Comparison of ENCODE assay signal across 15 cellular contexts in the genomic region with DNA sequence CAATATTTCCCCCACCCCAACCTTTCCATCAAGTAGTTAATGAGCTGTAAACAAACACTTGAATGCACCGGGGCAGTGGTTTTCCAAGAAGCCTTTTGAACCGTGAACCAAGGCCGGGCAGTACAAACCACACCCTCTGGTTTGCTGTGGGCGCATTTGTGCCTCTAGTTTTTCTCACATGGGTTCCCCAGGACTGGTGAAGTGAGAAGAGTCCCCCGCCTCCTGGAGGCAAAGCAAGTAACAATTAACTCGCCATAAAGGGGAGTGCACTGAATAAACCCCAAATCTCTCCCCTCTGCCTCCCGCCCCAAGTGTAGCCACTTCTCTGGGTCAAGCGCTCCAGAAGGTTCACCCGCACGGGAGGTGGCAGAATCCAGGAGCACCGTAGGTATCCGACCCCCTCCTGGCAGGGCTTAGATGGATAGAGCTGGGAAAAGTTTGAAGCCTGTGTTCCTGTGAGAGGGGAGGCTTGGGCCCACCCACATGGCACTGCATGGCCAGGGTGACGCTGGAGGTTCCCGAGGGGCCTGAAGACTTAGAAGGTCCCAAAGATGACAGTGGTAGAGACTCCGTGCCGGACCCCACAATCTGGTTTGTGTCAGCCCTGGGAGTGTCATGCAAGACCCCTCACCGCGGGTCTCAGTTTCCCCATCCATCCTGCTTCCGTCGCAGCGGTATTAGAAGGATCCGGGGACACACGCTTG.
DNase-seq lines count a peak whose midpoint lies in the region; ATAC-seq and TF ChIP-seq lines count a peak whose summit lies in the region.
"Had no signal": no experiment of that assay in that cellular context is flagged by ENCODE, and none has a peak within 500 bp of the region (broad histone marks: within the 10 kb centered on the region; RNA-seq: fewer than 3 reads in every experiment).

No MANE protein-coding gene starts in this region.

- no peaks in the 10 kb centered on the region for H3K79me2 ChIP-seq in H9 (ENCODE audit: insufficient read depth, low read length)

- peak overlapping the region in 1 of 2 experiments; percentile 58; a peak in 2 of 5 replicates for H3K4me3 Mint-ChIP-seq in H9

- TF ChIP-seq CTCF in H9 (conservative IDR thresholded peaks at IDR 0.05): no peak
- TF ChIP-seq CTCF in psoas muscle (IDR thresholded peaks at IDR 0.05): no peak

- H3K4ac ChIP-seq in H9 (ENCODE audit: low read depth, low read length): no peak overlapping the region

- H4K20me1 ChIP-seq in H9 (ENCODE audit: control insufficient read depth, insufficient read depth, insufficient read length): no peaks in the 10 kb centered on the region

- no peak overlapping the region for H3K14ac ChIP-seq in H9 (ENCODE audit: insufficient read depth, low read length)

- intact Hi-C loops in psoas muscle (cut with DNase I): loop anchor here (2.0 to 10.0 kb wide), 3 partner anchors 533 to 696 kb away; no protein-coding TSS in a partner anchor

- H3K9me3 Mint-ChIP-seq in H9: no peaks in the 10 kb centered on the region

- no peak overlapping the region for H2AK5ac ChIP-seq in H9 (ENCODE audit: insufficient read length, low read length)

- H3K4me3 ChIP-seq in iPS-15b (ENCODE audit: low read depth, low read length) (peak overlapping the region; percentile 52), psoas muscle (peak overlapping the region; percentile 54)

- H4K91ac ChIP-seq in H9 (ENCODE audit: insufficient read length, low read depth, low read length): no peak overlapping the region

- no peak overlapping the region for H3K18ac ChIP-seq in H9 (ENCODE audit: insufficient read length, low read depth, low read length)

- no peak overlapping the region for H3K27ac ChIP-seq in H9 (ENCODE audit: insufficient read length, low read depth, low read length)
- no peak overlapping the region for H3K27ac ChIP-seq in psoas muscle
- H3K27ac ChIP-seq: breast epithelium, esophagus squamous epithelium, tibial artery had no signal

- no peak overlapping the region for H3K23ac ChIP-seq in H9 (ENCODE audit: insufficient read length, low read depth, low read length)

- no peak overlapping the region; a peak in 1 of 7 replicates for H3K27ac Mint-ChIP-seq in H9

- H3K27me3 ChIP-seq in H9 (ENCODE audit: insufficient read depth, low read length) (peaks cover 3% of the 10 kb centered on the region; the same call in 1 of the 2 replicates), iPS-15b (ENCODE audit: control insufficient read depth, insufficient read depth, low read length) (peaks cover 14% of the 10 kb centered on the region), psoas muscle (ENCODE audit: insufficient read depth in 3 of 3, low read length in 2 of 3) (no peaks in the 10 kb centered on the region)
- H3K27me3 ChIP-seq: breast epithelium had no signal

- H2BK15ac ChIP-seq in H9 (ENCODE audit: low read depth, low read length): no peak overlapping the region

- DNase-seq in NCI-H1092 (lab: John Stamatoyannopoulos, UW) (peak; percentile 2), NCI-H1092 treated with DMSO at 0.1 percent for 48 hours (lab: John Stamatoyannopoulos, UW) (no peak), H9 (no peak), psoas muscle (no peak), globus pallidus (ENCODE audit: low spot score) (no peak), NCI-H526 (lab: John Stamatoyannopoulos, UW) (no peak)
- DNase-seq: 8988T, SHP77 treated with DMSO at 0.1 percent for 48 hours, small intestine had no signal

- no peaks in the 10 kb centered on the region for H3K36me3 ChIP-seq in iPS-15b (ENCODE audit: control insufficient read depth, insufficient read depth, low read length)
- H3K36me3 ChIP-seq in psoas muscle (ENCODE audit: insufficient read depth in 1 of 2, low read depth in 1 of 2): no peaks in the 10 kb centered on the region
- H3K36me3 ChIP-seq: breast epithelium, esophagus squamous epithelium, tibial artery had no signal

- no peak overlapping the region for H3K9ac ChIP-seq in H9 (ENCODE audit: extremely low read depth, insufficient read length, low read length)
- no peak overlapping the region for H3K9ac ChIP-seq in iPS-15b (ENCODE audit: low read depth, low read length)

- H2BK20ac ChIP-seq in H9 (ENCODE audit: low read depth, low read length, poor library complexity, severe bottlenecking): no peak overlapping the region

- no peak overlapping the region for H2BK5ac ChIP-seq in H9 (ENCODE audit: insufficient read length, low read length)

- WGBS in H9 (ENCODE audit: extremely low coverage, insufficient read length, low lambda C conversion rate): no CpG with 5 or more reads among the region's 23 CpGs
- 61 to 74% (median 67%) methylated on average over 22 to 23 of the region's 23 CpGs for WGBS in psoas muscle, 3 donors

- H3K23me2 ChIP-seq in H9 (ENCODE audit: insufficient read length, low read depth, low read length, poor library complexity, severe bottlenecking): no peaks in the 10 kb centered on the region

- H3T11ph ChIP-seq in H9 (ENCODE audit: low read length): no peak overlapping the region

- H3K9me3 ChIP-seq in H9 (ENCODE audit: control insufficient read depth, low read depth, low read length) (no peaks in the 10 kb centered on the region), iPS-15b (ENCODE audit: control insufficient read depth, insufficient read depth, low read length) (no peaks in the 10 kb centered on the region), psoas muscle (no peaks in the 10 kb centered on the region)
- H3K9me3 ChIP-seq: breast epithelium, esophagus squamous epithelium, tibial artery had no signal

- H3K36me3 Mint-ChIP-seq in H9 (ENCODE audit: insufficient read depth in 1 of 3, low read depth in 3 of 3): no peaks in the 10 kb centered on the region
- H3K36me3 Mint-ChIP-seq: CD4-positive, alpha-beta memory T cell had no signal

- ATAC-seq in psoas muscle (no peak), GM21423 (IDR thresholded peaks at IDR 0.05; ENCODE audit: unreplicated experiment) (no peak)

- peaks cover 29% of the 10 kb centered on the region for H3K27me3 Mint-ChIP-seq in H9 (ENCODE audit: low read depth)

- peak overlapping the region; percentile 40 for H3K4me2 ChIP-seq in H9 (ENCODE audit: insufficient read depth, insufficient read length, low read length)

- no peak overlapping the region for H4K5ac ChIP-seq in H9 (ENCODE audit: insufficient read length, low read depth, low read length)

- no peak overlapping the region for H2BK12ac ChIP-seq in H9 (ENCODE audit: insufficient read length, low read depth, low read length)

- H3K4me1 ChIP-seq in H9 (ENCODE audit: insufficient read depth, low read length) (no peaks in the 10 kb centered on the region), iPS-15b (ENCODE audit: control insufficient read depth, insufficient read depth, low read length) (no peaks in the 10 kb centered on the region), psoas muscle (no peaks in the 10 kb centered on the region)
- H3K4me1 ChIP-seq: breast epithelium had no signal

- H4K8ac ChIP-seq in H9 (replicated peaks; ENCODE audit: insufficient read length, low read depth, low read length): no peak overlapping the region

- no peak overlapping the region for H2AFZ ChIP-seq in H9 (ENCODE audit: low read length)

- no peak overlapping the region for H2BK120ac ChIP-seq in H9 (ENCODE audit: low read depth, low read length, poor library complexity, severe bottlenecking)

- no peaks in the 10 kb centered on the region for H3K79me1 ChIP-seq in H9 (ENCODE audit: insufficient read depth, low read depth, low read length, poor library complexity, severe bottlenecking)

- peaks cover 2% of the 10 kb centered on the region in 2 experiments; a peak in 2 of 4 replicates for H3K4me1 Mint-ChIP-seq in H9

- H3K56ac ChIP-seq in H9 (ENCODE audit: insufficient read length, low read depth, low read length): no peak overlapping the region
